In the genomic region with DNA sequence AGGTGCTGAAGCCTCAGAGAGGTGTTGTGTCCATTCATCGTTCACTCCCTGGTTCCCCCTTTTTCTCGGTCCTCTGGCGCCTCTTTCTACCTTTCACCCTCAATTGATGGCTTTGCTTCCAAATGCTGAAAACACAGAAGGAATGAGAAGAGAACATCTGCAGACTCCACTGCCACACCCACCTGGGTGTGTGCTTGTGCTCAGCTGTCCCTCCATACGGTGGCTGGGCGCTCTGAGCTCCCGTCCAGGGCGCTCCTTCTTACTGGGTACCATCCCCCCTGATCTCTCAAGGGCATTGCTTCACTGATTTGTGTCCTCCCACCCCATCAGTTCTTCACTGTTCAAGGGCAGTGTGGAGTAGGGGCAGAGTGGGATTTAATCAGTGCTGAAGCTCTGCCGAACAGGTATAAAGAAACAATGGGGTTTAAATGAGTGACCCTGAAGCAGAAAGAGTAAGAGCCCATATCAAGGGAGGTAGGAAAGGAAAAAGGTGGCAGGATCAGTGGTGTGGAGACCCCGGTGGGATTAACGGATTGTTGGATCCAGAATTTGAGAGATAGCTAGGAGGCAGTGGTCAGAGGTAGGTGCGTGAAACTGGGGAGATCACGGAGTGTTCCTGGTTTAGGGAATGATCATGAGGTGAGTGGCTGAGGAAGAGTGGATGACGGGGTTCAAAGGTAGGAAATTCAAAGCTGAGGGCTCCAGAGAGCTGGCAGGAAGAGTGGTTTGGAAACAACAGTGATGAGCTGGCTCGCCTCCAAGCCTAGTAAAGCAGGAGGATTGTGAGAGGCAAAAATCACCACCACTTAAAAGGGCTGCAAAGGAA, we compare ENCODE assay signal across 12 cellular contexts. TPM values are rescaled to one million over a fixed set of nuclear protein-coding genes. Genes with fewer than 3 reads are reported as not detected.
A peak's percentile ranks its signal among the peaks of the same experiment; 100 is the strongest.
DNase-seq lines count a peak whose midpoint lies in the region; TF ChIP-seq lines count a peak whose summit lies in the region.
"Had no signal": no experiment of that assay in that cellular context is flagged by ENCODE, and none has a peak within 500 bp of the region (broad histone marks: within the 10 kb centered on the region; RNA-seq: fewer than 3 reads in every experiment).

No MANE protein-coding gene starts in this region.

- no peak overlapping the region for H2AFZ ChIP-seq in neural progenitor cell (replicated peaks)
- H2AFZ ChIP-seq: parathyroid adenoma had no signal

- H3K27ac ChIP-seq in tibial artery (peak overlapping the region; percentile 29 to 37), SJCRH30 (no peak overlapping the region), neural progenitor cell (no peak overlapping the region)
- H3K27ac ChIP-seq: 22Rv1, parathyroid adenoma had no signal

- H3K27ac Mint-ChIP-seq in brain (peak overlapping the region in 4 of 5 experiments; percentile 2 to 42 (median 16)), neural progenitor cell (no peak overlapping the region)

- DNase-seq in DMS 273 (lab: John Stamatoyannopoulos, UW; ENCODE audit: unreplicated experiment) (peak; percentile 29), DMS 273 treated with DMSO at 0.1 percent for 48 hours (lab: John Stamatoyannopoulos, UW) (no peak), iris pigment epithelial cell (ENCODE audit: low read depth) (peak; percentile 41), tibial artery (peak in 1 of 2 donors; percentile 38), SJCRH30 (no peak), neural progenitor cell (ENCODE audit: low spot score) (no peak)
- no peak for DNase-seq in activated CD4-positive, CD25-positive, alpha-beta regulatory T cell treated with anti-CD3 and anti-CD28 coated beads, Interleukin-2, amount 50 U/mL, for 72 hours
- DNase-seq: H7 had no signal

- H3K27me3 ChIP-seq in tibial artery = no peaks in the 10 kb centered on the region
- H3K27me3 ChIP-seq in SJCRH30 = no peaks in the 10 kb centered on the region
- H3K27me3 ChIP-seq in neural progenitor cell = no peaks in the 10 kb centered on the region

- intact Hi-C loops in tibial artery (cut with DNase I; ENCODE audit: low total_unique reads) = no loop called here

- H3K9ac ChIP-seq in neural progenitor cell = no peak overlapping the region
- H3K9ac ChIP-seq: parathyroid adenoma had no signal

- peaks cover 95% of the 10 kb centered on the region for H3K79me2 ChIP-seq in neural progenitor cell (ENCODE audit: low read depth)

- H3K4me1 ChIP-seq in tibial artery (peaks cover 0 to 66% (median 47%) of the 10 kb centered on the region in 4 donors), SJCRH30 (no peaks in the 10 kb centered on the region), neural progenitor cell (peaks cover 19% of the 10 kb centered on the region)

- H4K20me1 ChIP-seq in neural progenitor cell (ENCODE audit: low read depth) = peaks cover 89% of the 10 kb centered on the region

- H3K9me3 ChIP-seq in tibial artery (no peaks in the 10 kb centered on the region), SJCRH30 (replicated peaks) (no peaks in the 10 kb centered on the region), neural progenitor cell (ENCODE audit: low read depth) (no peaks in the 10 kb centered on the region)

- no peaks in the 10 kb centered on the region for H3K36me3 ChIP-seq in tibial artery
- H3K36me3 ChIP-seq in SJCRH30 = no peaks in the 10 kb centered on the region
- H3K36me3 ChIP-seq in neural progenitor cell = no peaks in the 10 kb centered on the region

- TF ChIP-seq CTCF in brain (conservative IDR thresholded peaks at IDR 0.05) = no peak
- TF ChIP-seq CTCF in tibial artery (IDR thresholded peaks at IDR 0.05) = no peak
- TF ChIP-seq CTCF in neural progenitor cell (IDR thresholded peaks at IDR 0.05) = no peak

- no peak overlapping the region for H3K4me3 ChIP-seq in tibial artery
- no peak overlapping the region for H3K4me3 ChIP-seq in SJCRH30
- H3K4me3 ChIP-seq in neural progenitor cell = no peak overlapping the region
- H3K4me3 ChIP-seq: GM12878 had no signal

- no peaks in the 10 kb centered on the region for H3F3A ChIP-seq in neural progenitor cell (ENCODE audit: low read depth)

- no peaks in the 10 kb centered on the region for H3K27me3 Mint-ChIP-seq in brain
- H3K27me3 Mint-ChIP-seq in neural progenitor cell (ENCODE audit: insufficient read depth, low read depth) = no peaks in the 10 kb centered on the region

- H3K4me1 Mint-ChIP-seq in brain (peaks cover 31% of the 10 kb centered on the region), neural progenitor cell (peaks cover 17% of the 10 kb centered on the region)

- H3K4me3 Mint-ChIP-seq in brain (no peak overlapping the region), neural progenitor cell (no peak overlapping the region)

- H3K36me3 Mint-ChIP-seq in brain (peaks cover 3% of the 10 kb centered on the region), neural progenitor cell (peaks cover 2% of the 10 kb centered on the region)

- H3K9me3 Mint-ChIP-seq in brain = no peaks in the 10 kb centered on the region
- no peaks in the 10 kb centered on the region for H3K9me3 Mint-ChIP-seq in neural progenitor cell

- no peak overlapping the region for H3K4me2 ChIP-seq in neural progenitor cell

RNA-seq across cellular contexts. Expression of a gene that starts 40.8 kb away (rescaled TPM):
- 15.6 TPM for polyA plus RNA-seq in brain (ENCODE audit: insufficient read depth, low read depth, low replicate concordance)
- total RNA-seq in SJCRH30 (2014; rRNA removed; shearing (Covaris generic)) = 10.3 and 16.1 TPM in 2 replicates
- 25.8 and 26.8 TPM in 2 replicates for total RNA-seq in neural progenitor cell (ENCODE audit: low replicate concordance)

Comparison
In these comparisons a context has a peak if more than half of its experiments do, and no peak if none do; other contexts are left out.
1. DNase-seq: peak in DMS 273 (single experiment) and iris pigment epithelial cell (single experiment); none in DMS 273 treated with DMSO at 0.1 percent for 48 hours (single experiment), SJCRH30 (0 of 2), activated CD4-positive, CD25-positive, alpha-beta regulatory T cell treated with anti-CD3 and anti-CD28 coated beads, Interleukin-2, amount 50 U/mL, for 72 hours (single experiment) and neural progenitor cell (single experiment).
2. H3K27ac ChIP-seq: peak in tibial artery (2 of 2); none in SJCRH30 (single experiment) and neural progenitor cell (single experiment).